ENCODE assay signal across 5 cellular contexts in the genomic region with DNA sequence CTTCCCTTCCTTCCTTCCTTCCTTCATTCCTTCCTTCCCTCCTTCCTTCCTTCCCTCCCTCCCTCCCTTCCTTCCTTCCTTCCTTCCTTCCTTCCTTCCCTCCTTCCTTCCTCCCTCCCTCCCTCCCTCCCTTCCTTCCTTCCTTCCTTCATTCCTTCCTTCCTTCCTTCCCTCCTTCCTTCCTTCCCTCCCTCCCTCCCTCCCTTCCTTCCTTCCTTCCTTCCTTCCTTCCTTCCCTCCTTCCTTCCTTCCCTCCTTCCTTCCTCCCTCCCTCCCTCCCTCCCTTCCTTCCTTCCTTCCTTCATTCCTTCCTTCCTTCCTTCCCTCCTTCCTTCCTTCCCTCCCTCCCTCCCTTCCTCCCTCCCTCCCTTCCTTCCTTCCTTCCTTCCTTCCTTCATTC. TPM values are rescaled to one million over a fixed set of nuclear protein-coding genes. Genes with fewer than 3 reads are reported as not detected.
"Had no signal": no experiment of that assay in that cellular context is flagged by ENCODE, and none has a peak within 500 bp of the region (broad histone marks: within the 10 kb centered on the region; RNA-seq: fewer than 3 reads in every experiment).

No MANE protein-coding gene starts in this region.

RNA-seq across cellular contexts. Expression of gene HS3ST2, which starts 4.8 kb away (rescaled TPM):
- total RNA-seq: HT-29, HT1080, IMR-90, K562 had no signal
- polyA plus RNA-seq: IgD-negative memory B cell, IMR-90, K562 had no signal
